In the genomic region with DNA sequence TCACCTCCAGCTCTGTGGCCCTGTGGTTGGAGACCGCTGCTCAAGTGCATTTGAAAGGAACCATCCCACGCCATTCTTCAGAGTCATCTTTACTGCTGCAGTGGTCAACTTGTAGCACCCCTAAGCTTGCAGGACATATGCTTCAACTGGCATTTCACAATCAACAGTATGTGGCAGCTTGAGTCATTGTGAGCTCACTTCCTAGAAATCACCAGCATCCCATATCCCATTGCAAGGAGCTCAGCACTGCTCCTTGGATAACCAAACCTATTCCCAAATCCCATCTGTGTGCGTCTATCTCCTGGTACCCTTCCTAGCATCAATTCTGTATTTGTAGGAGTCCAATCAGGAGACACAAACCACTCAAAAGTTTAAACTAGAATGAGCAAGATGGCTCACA, we compare ENCODE assay signal across 20 cellular contexts. TPM values are rescaled to one million over a fixed set of nuclear protein-coding genes. Genes with fewer than 3 reads are reported as not detected.
"Had no signal": no experiment of that assay in that cellular context is flagged by ENCODE, and none has a peak within 500 bp of the region (broad histone marks: within the 10 kb centered on the region; RNA-seq: fewer than 3 reads in every experiment).

No MANE protein-coding gene starts in this region.

RNA-seq across cellular contexts. Expression of a gene that starts 51.0 kb away (rescaled TPM):
- total RNA-seq: hepatocyte, kidney, kidney epithelial cell, left cardiac atrium, left colon, left lobe of liver, left lung, left ventricle myocardium inferior, left ventricle myocardium superior, lower leg skin, lower lobe of right lung, lung, lung microvascular endothelial cell, mammary epithelial cell, mesenteric fat pad, mesothelial cell of epicardium, mononuclear cell, mucosa of descending colon, mucosa of gallbladder, myocyte had no signal
